Comparison of ENCODE assay signal across 8 cellular contexts in the genomic region with DNA sequence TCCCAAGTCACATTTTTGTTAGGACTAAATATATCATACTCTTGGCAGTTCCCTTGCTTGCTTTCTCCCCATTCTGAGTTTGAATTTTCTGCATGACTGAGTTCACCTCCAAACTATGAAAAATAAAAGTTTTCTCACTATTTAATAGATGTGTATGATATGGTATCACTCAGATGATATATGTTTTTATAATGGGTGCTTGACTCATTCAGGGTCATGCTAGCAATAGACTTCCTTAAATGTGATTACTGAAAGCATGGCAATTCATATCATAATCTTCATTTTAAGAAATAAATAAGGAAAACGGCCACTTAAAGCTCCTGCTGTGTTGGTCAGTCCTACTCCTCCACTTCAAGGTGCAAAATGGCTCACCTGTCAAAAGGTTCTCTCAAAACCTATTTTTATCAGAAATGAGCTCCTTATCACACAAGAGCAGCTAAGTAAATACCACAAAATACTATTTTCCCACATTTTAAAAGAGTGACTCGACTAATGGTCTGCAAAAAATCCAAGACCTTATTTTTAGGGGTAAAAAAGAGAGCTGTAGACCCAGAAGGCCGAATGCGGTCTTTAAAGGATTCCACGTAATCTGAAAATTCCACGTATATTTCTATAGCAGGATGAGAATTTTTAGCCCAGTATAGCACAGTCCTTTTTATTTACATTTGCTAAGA. TPM values are rescaled to one million over a fixed set of nuclear protein-coding genes. Genes with fewer than 3 reads are reported as not detected.
A peak's percentile ranks its signal among the peaks of the same experiment; 100 is the strongest.
DNase-seq lines count a peak whose midpoint lies in the region; ATAC-seq and TF ChIP-seq lines count a peak whose summit lies in the region.

No MANE protein-coding gene starts in this region.

- H3K27me3 ChIP-seq in thoracic aorta (replicated peaks; ENCODE audit: insufficient read depth): no peaks in the 10 kb centered on the region

- H3K36me3 Mint-ChIP-seq in activated CD4-positive, alpha-beta T cell treated with anti-CD3 and anti-CD28 coated beads, Interleukin-2, amount 10 ng/mL, durations not matched to agents 24 days and 14 days (ENCODE audit: low read depth): no peaks in the 10 kb centered on the region
- peaks cover 2% of the 10 kb centered on the region for H3K36me3 Mint-ChIP-seq in activated CD4-positive, alpha-beta memory T cell treated with anti-CD3 and anti-CD28 coated beads, Interleukin-2, amount 10 ng/mL, durations not matched to agents 7 days and 5 days (ENCODE audit: low read depth)

- no peak for TF ChIP-seq CTCF in thoracic aorta (IDR thresholded peaks at IDR 0.05)

- peaks cover 34% of the 10 kb centered on the region for H3K4me1 Mint-ChIP-seq in activated CD4-positive, alpha-beta T cell treated with anti-CD3 and anti-CD28 coated beads, Interleukin-2, amount 10 ng/mL, durations not matched to agents 24 days and 14 days
- peaks cover 47% of the 10 kb centered on the region for H3K4me1 Mint-ChIP-seq in activated CD4-positive, alpha-beta memory T cell treated with anti-CD3 and anti-CD28 coated beads, Interleukin-2, amount 10 ng/mL, durations not matched to agents 7 days and 5 days

- CTCF ChIA-PET in activated CD4-positive, alpha-beta memory T cell treated with anti-CD3 and anti-CD28 coated beads, Interleukin-2, amount 10 ng/mL, durations not matched to agents 7 days and 5 days (lab: Charles Lee): interaction anchor here (0.5 to 4.1 kb wide), 29 partner anchors 9 to 449 kb away, joined by 3 to 54 read pairs (median 9); partner anchors contain the start of genes ACIN1, AJUBA, C14orf119 and CDH24

- H3K27ac Mint-ChIP-seq in activated CD4-positive, alpha-beta T cell treated with anti-CD3 and anti-CD28 coated beads, Interleukin-2, amount 10 ng/mL, durations not matched to agents 24 days and 14 days: peak overlapping the region; percentile 95
- peak overlapping the region; percentile 94 for H3K27ac Mint-ChIP-seq in activated CD4-positive, alpha-beta memory T cell treated with anti-CD3 and anti-CD28 coated beads, Interleukin-2, amount 10 ng/mL, durations not matched to agents 7 days and 5 days

- POLR2A ChIA-PET in activated CD4-positive, alpha-beta memory T cell treated with anti-CD3 and anti-CD28 coated beads, Interleukin-2, amount 10 ng/mL, durations not matched to agents 7 days and 5 days (lab: Charles Lee): interaction anchor here (0.7 to 3.7 kb wide), 34 partner anchors 8 to 1740 kb away, joined by 3 to 48 read pairs (median 8); partner anchors contain the start of genes ACIN1, AJUBA, C14orf119 and CDH24

- ATAC-seq in thoracic aorta (ENCODE audit: insufficient number of reproducible peaks, low FRiP score, low read depth) (no peak), GM18909 (IDR thresholded peaks at IDR 0.05; ENCODE audit: poor library complexity, unreplicated experiment) (no peak)

- no peaks in the 10 kb centered on the region for H3K27me3 Mint-ChIP-seq in activated CD4-positive, alpha-beta T cell treated with anti-CD3 and anti-CD28 coated beads, Interleukin-2, amount 10 ng/mL, durations not matched to agents 24 days and 14 days
- no peaks in the 10 kb centered on the region for H3K27me3 Mint-ChIP-seq in activated CD4-positive, alpha-beta memory T cell treated with anti-CD3 and anti-CD28 coated beads, Interleukin-2, amount 10 ng/mL, durations not matched to agents 7 days and 5 days

- H3K9me3 ChIP-seq in iPS-18c (ENCODE audit: control insufficient read depth, insufficient read depth, low read length): no peaks in the 10 kb centered on the region
- H3K9me3 ChIP-seq in thoracic aorta: no peaks in the 10 kb centered on the region

- DNase-seq in activated CD4-positive, alpha-beta T cell treated with anti-CD3 and anti-CD28 coated beads, Interleukin-2, amount 10 ng/mL, durations not matched to agents 24 days and 14 days: no peak
- DNase-seq in activated CD4-positive, alpha-beta T cell treated with anti-CD3 and anti-CD28 coated beads for 4 hours: no peak
- DNase-seq in activated CD4-positive, alpha-beta memory T cell treated with anti-CD3 and anti-CD28 coated beads, Interleukin-2, amount 10 ng/mL, durations not matched to agents 7 days and 5 days: no peak
- DNase-seq in thoracic aorta (ENCODE audit: low spot score): no peak
- DNase-seq in mucosa of gallbladder (ENCODE audit: low spot score): no peak
- no peak for DNase-seq in OCI-M2 (lab: John Stamatoyannopoulos, UW; ENCODE audit: unreplicated experiment)

- no peaks in the 10 kb centered on the region for H3K36me3 ChIP-seq in thoracic aorta

- H3K4me3 Mint-ChIP-seq in activated CD4-positive, alpha-beta T cell treated with anti-CD3 and anti-CD28 coated beads, Interleukin-2, amount 10 ng/mL, durations not matched to agents 24 days and 14 days: peak overlapping the region; percentile 92
- H3K4me3 Mint-ChIP-seq in activated CD4-positive, alpha-beta memory T cell treated with anti-CD3 and anti-CD28 coated beads, Interleukin-2, amount 10 ng/mL, durations not matched to agents 7 days and 5 days: peak overlapping the region; percentile 93

- H3K4me3 ChIP-seq in iPS-18c (ENCODE audit: insufficient read depth, low read depth, low read length) (peak overlapping the region; percentile 81), thoracic aorta (peak overlapping the region; percentile 75)

- intact Hi-C loops in activated CD4-positive, alpha-beta T cell treated with anti-CD3 and anti-CD28 coated beads, Interleukin-2, amount 10 ng/mL, durations not matched to agents 24 days and 14 days (cut with micrococcal nuclease): loop anchor here (2.0 to 5.0 kb wide), 3 partner anchors 51 to 417 kb away; partner anchors contain the start of genes CDH24, DAD1 and LRP10

- peak overlapping the region; percentile 83 to 86 for H3K27ac ChIP-seq in thoracic aorta

- H3K4me1 ChIP-seq in thoracic aorta (ENCODE audit: control insufficient read depth in 1 of 2, low read depth in 2 of 2): peaks cover 8 to 22% of the 10 kb centered on the region in 2 donors

- no peaks in the 10 kb centered on the region for H3K9me3 Mint-ChIP-seq in activated CD4-positive, alpha-beta T cell treated with anti-CD3 and anti-CD28 coated beads, Interleukin-2, amount 10 ng/mL, durations not matched to agents 24 days and 14 days
- H3K9me3 Mint-ChIP-seq in activated CD4-positive, alpha-beta memory T cell treated with anti-CD3 and anti-CD28 coated beads, Interleukin-2, amount 10 ng/mL, durations not matched to agents 7 days and 5 days: no peaks in the 10 kb centered on the region

RNA-seq across cellular contexts. Expression of gene C14orf93, which starts 3.9 kb away (rescaled TPM):
- total RNA-seq in activated CD4-positive, alpha-beta T cell treated with anti-CD3 and anti-CD28 coated beads, Interleukin-2, amount 10 ng/mL, durations not matched to agents 24 days and 14 days: 6.7 and 8.2 TPM in 2 replicates
- total RNA-seq in activated CD4-positive, alpha-beta memory T cell treated with anti-CD3 and anti-CD28 coated beads, Interleukin-2, amount 10 ng/mL, durations not matched to agents 7 days and 5 days: 10 to 100 TPM in 1 of 2 experiments, 1 to 10 TPM in 1; 9.4 to 10.4 TPM
- total RNA-seq in thoracic aorta (10 to 100 TPM in 1 of 2 donors, 1 to 10 TPM in 1; 9.3 to 19.7 TPM), mucosa of gallbladder (13.9 TPM)

RNA-seq across cellular contexts. Expression of gene AJUBA, which starts 23.6 kb away (rescaled TPM):
- total RNA-seq in activated CD4-positive, alpha-beta T cell treated with anti-CD3 and anti-CD28 coated beads, Interleukin-2, amount 10 ng/mL, durations not matched to agents 24 days and 14 days: 2.4 and 2.7 TPM in 2 replicates
- total RNA-seq in activated CD4-positive, alpha-beta memory T cell treated with anti-CD3 and anti-CD28 coated beads, Interleukin-2, amount 10 ng/mL, durations not matched to agents 7 days and 5 days: 1 to 10 TPM; 1.2 to 1.3 TPM
- total RNA-seq in thoracic aorta (10 to 100 TPM in 1 of 2 donors, 1 to 10 TPM in 1; 9.7 to 35.3 TPM), mucosa of gallbladder (53.3 TPM)

RNA-seq across cellular contexts. Expression of gene PSMB5, which starts 28.7 kb away (rescaled TPM):
- 150 TPM in 2 replicates for total RNA-seq in activated CD4-positive, alpha-beta T cell treated with anti-CD3 and anti-CD28 coated beads, Interleukin-2, amount 10 ng/mL, durations not matched to agents 24 days and 14 days
- 10 to 100 TPM; 55.0 to 57.5 TPM for total RNA-seq in activated CD4-positive, alpha-beta memory T cell treated with anti-CD3 and anti-CD28 coated beads, Interleukin-2, amount 10 ng/mL, durations not matched to agents 7 days and 5 days
- 10 to 100 TPM; 47.4 to 79.7 TPM for total RNA-seq in thoracic aorta
- total RNA-seq in mucosa of gallbladder: 103 TPM

RNA-seq across cellular contexts. Expression of gene PSMB11, which starts 36.0 kb away (rescaled TPM):
- total RNA-seq in activated CD4-positive, alpha-beta T cell treated with anti-CD3 and anti-CD28 coated beads, Interleukin-2, amount 10 ng/mL, durations not matched to agents 24 days and 14 days: not detected in 2 replicates
- not detected for total RNA-seq in activated CD4-positive, alpha-beta memory T cell treated with anti-CD3 and anti-CD28 coated beads, Interleukin-2, amount 10 ng/mL, durations not matched to agents 7 days and 5 days
- total RNA-seq in thoracic aorta (not detected), mucosa of gallbladder (not detected)

RNA-seq across cellular contexts. Expression of gene HAUS4, which starts 49.1 kb away (rescaled TPM):
- 59.4 and 63.1 TPM in 2 replicates for total RNA-seq in activated CD4-positive, alpha-beta T cell treated with anti-CD3 and anti-CD28 coated beads, Interleukin-2, amount 10 ng/mL, durations not matched to agents 24 days and 14 days
- total RNA-seq in activated CD4-positive, alpha-beta memory T cell treated with anti-CD3 and anti-CD28 coated beads, Interleukin-2, amount 10 ng/mL, durations not matched to agents 7 days and 5 days: 10 to 100 TPM; 60.2 to 66.5 TPM
- total RNA-seq in thoracic aorta (10 to 100 TPM; 31.4 to 47.7 TPM), mucosa of gallbladder (38.8 TPM)
